Comparison of ENCODE assay signal across 20 cellular contexts in the genomic region with DNA sequence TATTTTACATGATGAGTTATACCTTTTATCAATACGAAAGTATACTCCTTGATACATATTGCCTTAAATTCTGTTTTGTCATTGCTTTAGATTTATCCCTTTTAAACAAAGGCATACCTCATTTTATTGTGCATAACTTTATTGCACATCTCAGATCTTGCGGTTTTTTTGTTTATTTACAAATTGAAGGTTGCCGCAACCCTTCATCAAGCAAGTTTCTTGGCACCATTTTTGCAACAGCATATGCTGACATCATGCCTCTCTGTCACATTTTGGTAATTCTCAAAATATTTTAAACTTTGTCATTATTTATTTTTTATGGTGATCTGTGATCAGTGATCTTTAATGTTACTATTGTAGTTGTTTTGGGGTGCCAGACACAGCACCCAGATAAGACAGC. TPM values are rescaled to one million over a fixed set of nuclear protein-coding genes. Genes with fewer than 3 reads are reported as not detected.
DNase-seq lines count a peak whose midpoint lies in the region; ATAC-seq and TF ChIP-seq lines count a peak whose summit lies in the region.
"Had no signal": no experiment of that assay in that cellular context is flagged by ENCODE, and none has a peak within 500 bp of the region (broad histone marks: within the 10 kb centered on the region; RNA-seq: fewer than 3 reads in every experiment).

No MANE protein-coding gene starts in this region.

- no peak overlapping the region for H2AK9ac ChIP-seq in IMR-90 (replicated peaks; ENCODE audit: low read depth, low read length, poor library complexity)

- no peak for TF ChIP-seq POLR2A in IMR-90 (IDR thresholded peaks at IDR 0.05; ENCODE audit: low read depth, low read length)

- peaks cover 8% of the 10 kb centered on the region for H3K36me3 ChIP-seq in IMR-90 (ENCODE audit: control insufficient read depth, insufficient read depth, low read length)

- no peak for ATAC-seq in IMR-90 (ENCODE audit: low read depth)
- no peak for ATAC-seq in activated naive CD8-positive, alpha-beta T cell treated with anti-CD3 and anti-CD28 coated beads, Interleukin-2, amount 50 U/mL, for 24 hours
- ATAC-seq in natural killer cell, result no peak
- no peak for ATAC-seq in GM18502 (IDR thresholded peaks at IDR 0.05; ENCODE audit: poor library complexity, unreplicated experiment)
- ATAC-seq: heart right ventricle, HepG2 had no signal

- no peak overlapping the region for H4K91ac ChIP-seq in IMR-90 (ENCODE audit: insufficient read depth, low read depth, low read length)

- H3K9me1 ChIP-seq in IMR-90 (ENCODE audit: insufficient read depth, low read length), result peaks cover 2% of the 10 kb centered on the region; the same call in 1 of the 2 replicates

- H3K4ac ChIP-seq in IMR-90 (ENCODE audit: low read depth, low read length), result no peak overlapping the region

- no peak overlapping the region for H3K4me3 Mint-ChIP-seq in activated CD4-positive, alpha-beta T cell treated with anti-CD3 and anti-CD28 coated beads, Interleukin-2, amount 10 ng/mL, durations not matched to agents 7 days and 5 days
- peak overlapping the region; percentile 42 for H3K4me3 Mint-ChIP-seq in activated naive CD8-positive, alpha-beta T cell treated with anti-CD3 and anti-CD28 coated beads, Interleukin-2, amount 50 U/mL, for 24 hours
- H3K4me3 Mint-ChIP-seq in natural killer cell, result peak overlapping the region; percentile 29

- no peaks in the 10 kb centered on the region for H3K9me3 Mint-ChIP-seq in activated CD4-positive, alpha-beta T cell treated with anti-CD3 and anti-CD28 coated beads, Interleukin-2, amount 10 ng/mL, durations not matched to agents 7 days and 5 days
- no peaks in the 10 kb centered on the region for H3K9me3 Mint-ChIP-seq in activated naive CD8-positive, alpha-beta T cell treated with anti-CD3 and anti-CD28 coated beads, Interleukin-2, amount 50 U/mL, for 24 hours
- no peaks in the 10 kb centered on the region for H3K9me3 Mint-ChIP-seq in natural killer cell

- peaks cover 28 to 50% of the 10 kb centered on the region in 2 experiments for H3K79me1 ChIP-seq in IMR-90 (ENCODE audit: low read depth in 1 of 2, low read length in 2 of 2)

- no peaks in the 10 kb centered on the region for H3K9me3 ChIP-seq in IMR-90 (ENCODE audit: control insufficient read depth, insufficient read depth, low read length)
- H3K9me3 ChIP-seq: adrenal gland, vagina had no signal

- no TSS peak for BruUV-seq in IMR-90 (replicated peaks; lab: Mats Ljungman, UMichigan)

- no CpG with 5 or more reads among the region's 3 CpGs for WGBS in IMR-90 (ENCODE audit: extremely low coverage in 2 of 2, insufficient read length in 1 of 2), 2 experiments

- H3K4me1 ChIP-seq in IMR-90 (ENCODE audit: control insufficient read depth, insufficient read depth, low read length), result no peaks in the 10 kb centered on the region

- no peak for DNase-seq in activated CD4-positive, alpha-beta T cell treated with anti-CD3 and anti-CD28 coated beads, Interleukin-2, amount 10 ng/mL, durations not matched to agents 7 days and 5 days
- DNase-seq in activated CD4-positive, alpha-beta T cell treated with anti-CD3 and anti-CD28 coated beads, Interleukin-2, amount 50 U/mL, for 48 hours, result no peak
- DNase-seq in IMR-90 (peak; percentile 11), natural killer cell (no peak), AML-193 (lab: John Stamatoyannopoulos, UW) (no peak), islet precursor cell (no peak)
- DNase-seq in activated naive CD8-positive, alpha-beta T cell treated with anti-CD3 and anti-CD28 coated beads, Interleukin-2, amount 50 U/mL, for 24 hours, result no peak
- DNase-seq: adrenal gland; heart right ventricle; MM.1S; NCI-H146; NCI-H748 treated with DMSO at 0.1 percent for 48 hours; Right ventricle myocardium superior; stimulated activated CD4-positive, alpha-beta T cell treated with anti-CD3 and anti-CD28 coated beads, Interleukin-4, amount 100 ng/mL, for 24 hours; SW 1271 had no signal

- no peak for TF ChIP-seq RAD21 in IMR-90 (IDR thresholded peaks at IDR 0.05; ENCODE audit: low read length)

- no peak overlapping the region for H2BK5ac ChIP-seq in IMR-90 (ENCODE audit: low read depth, low read length, poor library complexity, severe bottlenecking)

- H3K56ac ChIP-seq in IMR-90 (ENCODE audit: extremely low read depth, insufficient read depth, low read length), result no peak overlapping the region

- H3K14ac ChIP-seq in IMR-90 (replicated peaks; ENCODE audit: low read depth, low read length), result no peak overlapping the region

- H3K27me3 Mint-ChIP-seq in activated CD4-positive, alpha-beta T cell treated with anti-CD3 and anti-CD28 coated beads, Interleukin-2, amount 10 ng/mL, durations not matched to agents 7 days and 5 days, result no peaks in the 10 kb centered on the region
- no peaks in the 10 kb centered on the region for H3K27me3 Mint-ChIP-seq in activated naive CD8-positive, alpha-beta T cell treated with anti-CD3 and anti-CD28 coated beads, Interleukin-2, amount 50 U/mL, for 24 hours
- H3K27me3 Mint-ChIP-seq in natural killer cell (ENCODE audit: low read depth in 2 of 2), result no peaks in the 10 kb centered on the region

- peaks cover 9% of the 10 kb centered on the region; the same call in 1 of the 2 replicates for H4K20me1 ChIP-seq in IMR-90 (ENCODE audit: insufficient read depth, low read length)

- no peak overlapping the region for H4K5ac ChIP-seq in IMR-90 (ENCODE audit: low read depth, low read length)

- H4K8ac ChIP-seq in IMR-90 (ENCODE audit: low read depth in 2 of 2, low read length in 2 of 2), result no peak overlapping the region

- H2BK20ac ChIP-seq in IMR-90 (ENCODE audit: low read depth, low read length), result no peak overlapping the region

- H3K4me3 ChIP-seq in IMR-90 (ENCODE audit: insufficient read depth, low read depth, low read length), result no peak overlapping the region
- H3K4me3 ChIP-seq: adrenal gland; BLaER1 treated with 17β-estradiol and CSF1 and Interleukin-3, amounts not matched to agents 10 nM and 100 nM; GM12878; heart right ventricle; vagina had no signal

- POLR2A ChIA-PET in activated CD4-positive, alpha-beta T cell treated with anti-CD3 and anti-CD28 coated beads, Interleukin-2, amount 10 ng/mL, durations not matched to agents 7 days and 5 days (lab: Charles Lee), result no interaction called here
- POLR2A ChIA-PET in IMR-90 (lab: Charles Lee; ENCODE audit: unreplicated experiment), result no interaction called here

- H3K27me3 ChIP-seq in IMR-90 (ENCODE audit: control insufficient read depth, insufficient read depth, low read length), result no peaks in the 10 kb centered on the region
- H3K27me3 ChIP-seq: adrenal gland; BLaER1 treated with 17β-estradiol and CSF1 and Interleukin-3, amounts not matched to agents 10 nM and 100 nM; heart right ventricle; vagina had no signal

- H3K23ac ChIP-seq in IMR-90 (ENCODE audit: low read depth, low read length), result no peak overlapping the region

- no peak overlapping the region for H3K27ac ChIP-seq in IMR-90 (ENCODE audit: insufficient read depth, low read length)
- H3K27ac ChIP-seq: adrenal gland; BLaER1 treated with 17β-estradiol and CSF1 and Interleukin-3, amounts not matched to agents 10 nM and 100 nM; vagina had no signal

- H3K4me2 ChIP-seq in IMR-90 (ENCODE audit: low read depth, low read length), result no peak overlapping the region
- H3K4me2 ChIP-seq: BLaER1 treated with 17β-estradiol and CSF1 and Interleukin-3, amounts not matched to agents 10 nM and 100 nM had no signal

- peaks cover 84% of the 10 kb centered on the region for H3K36me3 Mint-ChIP-seq in activated CD4-positive, alpha-beta T cell treated with anti-CD3 and anti-CD28 coated beads, Interleukin-2, amount 10 ng/mL, durations not matched to agents 7 days and 5 days (ENCODE audit: low read depth)
- H3K36me3 Mint-ChIP-seq in activated naive CD8-positive, alpha-beta T cell treated with anti-CD3 and anti-CD28 coated beads, Interleukin-2, amount 50 U/mL, for 24 hours (ENCODE audit: low read depth), result peaks cover 48% of the 10 kb centered on the region
- H3K36me3 Mint-ChIP-seq in natural killer cell, result peaks cover 33% of the 10 kb centered on the region

- CTCF ChIA-PET in activated CD4-positive, alpha-beta T cell treated with anti-CD3 and anti-CD28 coated beads, Interleukin-2, amount 10 ng/mL, durations not matched to agents 7 days and 5 days (lab: Charles Lee), result no interaction called here
- CTCF ChIA-PET in IMR-90 (lab: Yijun Ruan, JAX), result no interaction called here

- no peak overlapping the region for H2AFZ ChIP-seq in IMR-90 (replicated peaks; ENCODE audit: low read length, poor library complexity)

- TF ChIP-seq CTCF in IMR-90 (conservative IDR thresholded peaks at IDR 0.05; ENCODE audit: low read depth, low read length) (no peak), natural killer cell (IDR thresholded peaks at IDR 0.05) (no peak)

- H3K18ac ChIP-seq in IMR-90 (ENCODE audit: low read depth, low read length), result no peak overlapping the region

- dilution Hi-C loops in IMR-90 (cut with HindIII; ENCODE audit: low sequenced_read_pairs, unreplicated experiment), result no loop called here

- peak overlapping the region; percentile 2 for H3K27ac Mint-ChIP-seq in activated CD4-positive, alpha-beta T cell treated with anti-CD3 and anti-CD28 coated beads, Interleukin-2, amount 10 ng/mL, durations not matched to agents 7 days and 5 days
- H3K27ac Mint-ChIP-seq in activated naive CD8-positive, alpha-beta T cell treated with anti-CD3 and anti-CD28 coated beads, Interleukin-2, amount 50 U/mL, for 24 hours, result peak overlapping the region; percentile 61
- H3K27ac Mint-ChIP-seq in natural killer cell, result peak overlapping the region; percentile 72 to 82

- no peak overlapping the region for H3K9ac ChIP-seq in IMR-90 (ENCODE audit: low read depth, low read length)
- H3K9ac ChIP-seq: BLaER1 treated with 17β-estradiol and CSF1 and Interleukin-3, amounts not matched to agents 10 nM and 100 nM had no signal

- intact Hi-C loops in IMR-90 (cut with micrococcal nuclease), result no loop called here
- intact Hi-C loops in natural killer cell (cut with micrococcal nuclease), result no loop called here

- peaks cover 58% of the 10 kb centered on the region for H3K4me1 Mint-ChIP-seq in activated CD4-positive, alpha-beta T cell treated with anti-CD3 and anti-CD28 coated beads, Interleukin-2, amount 10 ng/mL, durations not matched to agents 7 days and 5 days
- H3K4me1 Mint-ChIP-seq in activated naive CD8-positive, alpha-beta T cell treated with anti-CD3 and anti-CD28 coated beads, Interleukin-2, amount 50 U/mL, for 24 hours, result peaks cover 84% of the 10 kb centered on the region
- H3K4me1 Mint-ChIP-seq in natural killer cell, result peaks cover 82 to 85% of the 10 kb centered on the region in 2 donors

- H2BK120ac ChIP-seq in IMR-90 (ENCODE audit: low read depth, low read length), result no peak overlapping the region

- H2AK5ac ChIP-seq in IMR-90 (ENCODE audit: low read depth, low read length), result no peak overlapping the region

- no peak overlapping the region for H2BK15ac ChIP-seq in IMR-90 (ENCODE audit: low read depth, low read length)

- in situ Hi-C loops in IMR-90 (cut with MboI; ENCODE audit: low sequenced_read_pairs), result no loop called here

RNA-seq across cellular contexts. Expression of a gene that starts 20.9 kb away (rescaled TPM):
- total RNA-seq in activated CD4-positive, alpha-beta T cell treated with anti-CD3 and anti-CD28 coated beads, Interleukin-2, amount 10 ng/mL, durations not matched to agents 7 days and 5 days, result 10 to 100 TPM; 62.9 to 65.6 TPM
- total RNA-seq in IMR-90 (2012; rRNA removed) (20.6 and 23.1 TPM in 2 replicates), natural killer cell (100 to 1,000 TPM; 177 to 209 (median 186) TPM)
- 4.7 and 5.9 TPM in 2 replicates for polyA plus RNA-seq in IMR-90 (2012; rRNA removed)
- 1.5 and 3.2 TPM in 2 replicates for polyA plus RNA-seq in IMR-90 (2012; cell fraction: cytosol; rRNA removed)
- polyA plus RNA-seq in IMR-90 (2012; cell fraction: nucleus; rRNA removed; ENCODE audit: low replicate concordance), result 9.9 and 18.3 TPM in 2 replicates

Comparison
In these comparisons a context has a peak if more than half of its experiments do, and no peak if none do; other contexts are left out.
1. H3K27ac Mint-ChIP-seq: peak in every context shown above with its lines; median percentile 77 in natural killer cell; 61 in activated naive CD8-positive, alpha-beta T cell treated with anti-CD3 and anti-CD28 coated beads, Interleukin-2, amount 50 U/mL, for 24 hours; 2 in activated CD4-positive, alpha-beta T cell treated with anti-CD3 and anti-CD28 coated beads, Interleukin-2, amount 10 ng/mL, durations not matched to agents 7 days and 5 days.